ENCODE assay signal across 23 cellular contexts in the genomic region with DNA sequence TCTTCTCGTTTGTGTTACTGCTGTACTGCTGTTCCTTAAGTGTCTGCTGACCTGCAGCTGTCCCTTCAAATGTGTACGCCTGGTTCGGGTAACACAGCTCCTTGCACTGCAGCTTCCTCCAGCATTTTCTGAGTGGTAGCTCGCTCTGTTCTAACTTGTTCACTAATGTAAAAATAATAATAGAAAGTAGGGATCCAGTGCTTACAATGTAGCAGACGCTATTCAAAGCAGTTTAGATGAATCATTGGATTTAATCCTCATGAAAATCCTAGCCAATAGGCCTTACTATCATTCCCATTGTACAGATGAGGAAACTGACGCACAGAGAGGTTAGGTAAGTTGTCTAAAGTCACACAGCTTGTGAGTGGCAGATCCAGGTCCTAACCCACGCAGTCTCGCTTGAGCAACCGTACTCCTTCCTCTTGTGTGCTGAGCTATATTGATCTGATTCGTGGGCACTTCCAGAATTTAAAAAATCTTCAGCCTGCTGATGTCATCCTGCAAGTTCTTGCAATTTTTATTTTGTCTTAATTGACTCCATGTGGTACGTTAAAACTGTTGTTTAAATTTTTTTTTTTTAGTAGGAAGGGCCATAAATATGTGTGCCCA.
DNase-seq lines count a peak whose midpoint lies in the region; ATAC-seq and TF ChIP-seq lines count a peak whose summit lies in the region.
"Had no signal": no experiment of that assay in that cellular context is flagged by ENCODE, and none has a peak within 500 bp of the region (broad histone marks: within the 10 kb centered on the region; RNA-seq: fewer than 3 reads in every experiment).

No MANE protein-coding gene starts in this region.

- DNase-seq in GM03348 (ENCODE audit: low spot score): peak; percentile 67
- no peak for DNase-seq in OCI-LY7 (ENCODE audit: low spot score)
- DNase-seq in fibroblast of lung (ENCODE audit: low read depth in 2 of 2): peak; percentile 25 to 55
- peak; percentile 29 for DNase-seq in putamen (ENCODE audit: low spot score)
- no peak for DNase-seq in T-helper 2 cell
- no peak for DNase-seq in activated T-cell treated with anti-CD3 and anti-CD28 coated beads, Interleukin-2, amount 50 U/mL, for 24 hours
- DNase-seq: activated CD4-positive, alpha-beta T cell treated with anti-CD3 and anti-CD28 coated beads, Interleukin-2, amount 50 U/mL, for 48 hours; activated naive CD4-positive, alpha-beta T cell; activated T-cell treated with anti-CD3 and anti-CD28 coated beads for 4 hours; CD4-positive, CD25-positive, alpha-beta regulatory T cell; DMS153; hypothalamus; MG63; midbrain; NCI-H146; NK-92 treated with Interleukin-12 subunit alpha and Interleukin-12 subunit beta, amount 100 ng/mL, for 24 hours; stimulated activated CD4-positive, alpha-beta T cell treated with anti-CD3 and anti-CD28 coated beads, Interleukin-12 subunit alpha, Interleukin-12 subunit beta, amount 100 ng/mL, for 4 hours had no signal

- peak overlapping the region; percentile 27; the same call in 1 of the 2 replicates for H2AFZ ChIP-seq in OCI-LY7 (ENCODE audit: low read length)
- H2AFZ ChIP-seq in fibroblast of lung (ENCODE audit: low read length): peak overlapping the region; percentile 19
- H2AFZ ChIP-seq: neural progenitor cell had no signal

- H3K9ac ChIP-seq in fibroblast of lung (ENCODE audit: insufficient read depth, low read length): no peak overlapping the region
- H3K9ac ChIP-seq: neural progenitor cell had no signal

- no peaks in the 10 kb centered on the region for H3K4me1 Mint-ChIP-seq in activated T-cell treated with anti-CD3 and anti-CD28 coated beads, Interleukin-2, amount 50 U/mL, for 24 hours (ENCODE audit: low read depth)
- H3K4me1 Mint-ChIP-seq: CD4-positive, CD25-positive, alpha-beta regulatory T cell had no signal

- H3K4me2 ChIP-seq in OCI-LY7 (ENCODE audit: low read length) (no peak overlapping the region), fibroblast of lung (ENCODE audit: extremely low read depth, insufficient read depth, low read length) (peak overlapping the region; percentile 33)
- H3K4me2 ChIP-seq: neural progenitor cell had no signal

- no TSS peak for BruUV-seq in OCI-LY7 (replicated peaks; lab: Mats Ljungman, UMichigan)

- H3K36me3 Mint-ChIP-seq in activated T-cell treated with anti-CD3 and anti-CD28 coated beads, Interleukin-2, amount 50 U/mL, for 24 hours (ENCODE audit: low read depth): no peaks in the 10 kb centered on the region
- H3K36me3 Mint-ChIP-seq: CD4-positive, CD25-positive, alpha-beta regulatory T cell; neural progenitor cell had no signal

- TF ChIP-seq CTCF in OCI-LY7 (conservative IDR thresholded peaks at IDR 0.05; ENCODE audit: low read length) (no peak), fibroblast of lung (conservative IDR thresholded peaks at IDR 0.05 in 1 of 2, IDR thresholded peaks at IDR 0.05 in 1 of 2; ENCODE audit: low read depth in 1 of 2, low read length in 2 of 2) (no peak)

- no peak overlapping the region for H3K27ac Mint-ChIP-seq in activated T-cell treated with anti-CD3 and anti-CD28 coated beads, Interleukin-2, amount 50 U/mL, for 24 hours
- H3K27ac Mint-ChIP-seq: dendritic cell treated with granulocyte-macrophage colony-stimulating factor and Interleukin-4, amounts not matched to agents 40 ng/mL and 50 ng/mL, for 4 days; neural progenitor cell had no signal

- H3K4me3 ChIP-seq in OCI-LY7 (ENCODE audit: low read depth, low read length, poor library complexity, severe bottlenecking) (no peak overlapping the region), fibroblast of lung (replicated peaks in 1 of 4; ENCODE audit: control extremely low read depth in 1 of 4, insufficient read depth in 1 of 4, low read depth in 3 of 4, low read length in 4 of 4) (peak overlapping the region in 1 of 4 experiments; percentile 6)
- H3K4me3 ChIP-seq: MG63, neural progenitor cell had no signal

- H3K27ac ChIP-seq in OCI-LY7 (ENCODE audit: low read depth, low read length, poor library complexity, severe bottlenecking) (no peak overlapping the region), fibroblast of lung (ENCODE audit: insufficient read depth, low read length) (peak overlapping the region; percentile 23)
- H3K27ac ChIP-seq: neural progenitor cell, RWPE1 had no signal

- H3K36me3 ChIP-seq in OCI-LY7 (ENCODE audit: insufficient read depth, low read length): no peaks in the 10 kb centered on the region
- no peaks in the 10 kb centered on the region for H3K36me3 ChIP-seq in fibroblast of lung (ENCODE audit: control insufficient read depth, insufficient read depth, low read length)
- H3K36me3 ChIP-seq: MG63, neural progenitor cell had no signal

- no peaks in the 10 kb centered on the region for H3K9me2 ChIP-seq in OCI-LY7 (ENCODE audit: insufficient read depth, low read length)

- H3K27me3 Mint-ChIP-seq in activated T-cell treated with anti-CD3 and anti-CD28 coated beads, Interleukin-2, amount 50 U/mL, for 24 hours: no peaks in the 10 kb centered on the region
- H3K27me3 Mint-ChIP-seq: CD4-positive, CD25-positive, alpha-beta regulatory T cell; dendritic cell treated with granulocyte-macrophage colony-stimulating factor and Interleukin-4, amounts not matched to agents 40 ng/mL and 50 ng/mL, for 4 days had no signal

- H3K9me3 Mint-ChIP-seq in activated T-cell treated with anti-CD3 and anti-CD28 coated beads, Interleukin-2, amount 50 U/mL, for 24 hours: no peaks in the 10 kb centered on the region
- H3K9me3 Mint-ChIP-seq: neural progenitor cell had no signal

- no peaks in the 10 kb centered on the region for H3K9me3 ChIP-seq in OCI-LY7 (ENCODE audit: low read length)
- no peaks in the 10 kb centered on the region for H3K9me3 ChIP-seq in fibroblast of lung (ENCODE audit: control insufficient read depth, insufficient read depth, low read depth, low read length)
- H3K9me3 ChIP-seq: MG63 had no signal

- H3K4me1 ChIP-seq in OCI-LY7 (ENCODE audit: insufficient read depth, low read length, poor library complexity, severe bottlenecking) (peaks cover 5% of the 10 kb centered on the region), fibroblast of lung (ENCODE audit: control insufficient read depth, extremely low read depth, insufficient read depth, low read length) (peaks cover 2% of the 10 kb centered on the region)
- H3K4me1 ChIP-seq: neural progenitor cell had no signal

- no peak overlapping the region for H3K4me3 Mint-ChIP-seq in activated T-cell treated with anti-CD3 and anti-CD28 coated beads, Interleukin-2, amount 50 U/mL, for 24 hours
- H3K4me3 Mint-ChIP-seq: CD4-positive, CD25-positive, alpha-beta regulatory T cell; dendritic cell treated with granulocyte-macrophage colony-stimulating factor and Interleukin-4, amounts not matched to agents 40 ng/mL and 50 ng/mL, for 4 days; neural progenitor cell had no signal

- no peaks in the 10 kb centered on the region for H3K79me2 ChIP-seq in OCI-LY7 (ENCODE audit: insufficient read depth, low read depth, low read length)
- no peaks in the 10 kb centered on the region for H3K79me2 ChIP-seq in fibroblast of lung (ENCODE audit: control insufficient read depth, insufficient read depth, low read length)

- CTCF ChIA-PET in OCI-LY7 (lab: Charles Lee; ENCODE audit: unreplicated experiment): no interaction called here

- H3K27me3 ChIP-seq in fibroblast of lung (ENCODE audit: control insufficient read depth, insufficient read depth, low read length): no peaks in the 10 kb centered on the region
- H3K27me3 ChIP-seq: MG63, neural progenitor cell had no signal

- intact Hi-C loops in OCI-LY7 (cut with micrococcal nuclease; ENCODE audit: unreplicated experiment): no loop called here

- no peak for ATAC-seq in GM21515 (IDR thresholded peaks at IDR 0.05; ENCODE audit: unreplicated experiment)
- ATAC-seq in HG02759 (IDR thresholded peaks at IDR 0.05; ENCODE audit: unreplicated experiment): no peak
- ATAC-seq: HepG2 had no signal

- POLR2A ChIA-PET in OCI-LY7 (lab: Charles Lee): interaction anchor here (0.7 kb wide), 1 partner anchor 430 kb away, joined by 3 read pairs; no protein-coding TSS in a partner anchor

- H4K20me1 ChIP-seq in OCI-LY7 (ENCODE audit: insufficient read depth, low read length) (no peaks in the 10 kb centered on the region), fibroblast of lung (ENCODE audit: control insufficient read depth, extremely low read depth, insufficient read depth, low read length) (no peaks in the 10 kb centered on the region)

Comparison
In these comparisons a context has a peak if more than half of its experiments do, and no peak if none do; other contexts are left out.
1. DNase-seq: peak in GM03348 (single experiment), fibroblast of lung (2 of 2) and putamen (single experiment); none in OCI-LY7 (single experiment), T-helper 2 cell (0 of 5) and activated T-cell treated with anti-CD3 and anti-CD28 coated beads, Interleukin-2, amount 50 U/mL, for 24 hours (single experiment).